21 cellular contexts compared by ENCODE assay signal in genomic region chr15:91237493-91237892, GRCh38.
A peak's percentile ranks its signal among the peaks of the same experiment; 100 is the strongest.
DNase-seq lines count a peak whose midpoint lies in the region; ATAC-seq and TF ChIP-seq lines count a peak whose summit lies in the region.
"Had no signal": no experiment of that assay in that cellular context is flagged by ENCODE, and none has a peak within 500 bp of the region (broad histone marks: within the 10 kb centered on the region; RNA-seq: fewer than 3 reads in every experiment).

No MANE protein-coding gene starts in this region.

- ATAC-seq in Right ventricle myocardium inferior (no peak), RWPE2 (ENCODE audit: low read depth) (peak; percentile 36; the same call in 1 of the 3 replicates), HG02973 (IDR thresholded peaks at IDR 0.05; ENCODE audit: unreplicated experiment) (no peak)
- ATAC-seq: HCT116, HepG2 had no signal

- H3K27me3 ChIP-seq in left ventricle myocardium inferior (ENCODE audit: low read depth) (no peaks in the 10 kb centered on the region), RWPE2 (ENCODE audit: insufficient read depth, poor library complexity, severe bottlenecking) (peaks cover 31% of the 10 kb centered on the region), endodermal cell (ENCODE audit: control insufficient read depth, insufficient read depth, low read length, poor library complexity, severe bottlenecking) (peaks cover 83% of the 10 kb centered on the region)

- no peaks in the 10 kb centered on the region for H3K4me1 Mint-ChIP-seq in endodermal cell
- H3K4me1 Mint-ChIP-seq: CD4-positive, CD25-positive, alpha-beta regulatory T cell; IgD-negative memory B cell had no signal

- WGBS in endodermal cell (ENCODE audit: insufficient coverage in 1 of 2, insufficient read length in 1 of 2), 2 experiments, result 95 to 100% methylated on average over 4 to 5 of the region's 5 CpGs

- no peak overlapping the region for H3K4me3 Mint-ChIP-seq in endodermal cell
- H3K4me3 Mint-ChIP-seq: CD4-positive, CD25-positive, alpha-beta regulatory T cell; CD8-positive, alpha-beta memory T cell; HFFc6; IgD-negative memory B cell had no signal

- no peak for TF ChIP-seq CTCF in left ventricle myocardium inferior (IDR thresholded peaks at IDR 0.05; ENCODE audit: borderline replicate concordance)
- TF ChIP-seq CTCF in RWPE2 (IDR thresholded peaks at IDR 0.05; ENCODE audit: poor library complexity, severe bottlenecking), result no peak
- no peak for TF ChIP-seq CTCF in endodermal cell (conservative IDR thresholded peaks at IDR 0.05)

- H3K4me3 ChIP-seq in left ventricle myocardium inferior, result no peak overlapping the region
- H3K4me3 ChIP-seq in RWPE2 (ENCODE audit: severe bottlenecking), result no peak overlapping the region
- H3K4me3 ChIP-seq in endodermal cell (ENCODE audit: low read length), result no peak overlapping the region

- DNase-seq in left ventricle myocardium inferior (no peak), Right ventricle myocardium inferior (ENCODE audit: missing footprints) (no peak), RWPE2 (ENCODE audit: low spot score) (no peak), endodermal cell (no peak), COLO668 (lab: John Stamatoyannopoulos, UW; ENCODE audit: unreplicated experiment) (no peak), medulla oblongata (ENCODE audit: extremely low spot score) (no peak)
- DNase-seq: 8988T; BE2C; C1 segment of cervical spinal cord; CD4-positive, CD25-positive, alpha-beta regulatory T cell; CD8-positive, alpha-beta memory T cell; DMS153; DMS79; GF-D8; GOT3; H7; HFFc6 had no signal

- H3K27ac ChIP-seq in left ventricle myocardium inferior (replicated peaks), result peak overlapping the region; percentile 8
- no peak overlapping the region for H3K27ac ChIP-seq in RWPE2 (ENCODE audit: poor library complexity, severe bottlenecking)
- H3K27ac ChIP-seq in endodermal cell (ENCODE audit: low read depth, low read length), result peak overlapping the region; percentile 6

- no peak overlapping the region for H3K27ac Mint-ChIP-seq in endodermal cell
- H3K27ac Mint-ChIP-seq: CD4-positive, CD25-positive, alpha-beta regulatory T cell; CD8-positive, alpha-beta memory T cell; HFFc6; IgD-negative memory B cell had no signal

- H3K36me3 Mint-ChIP-seq in endodermal cell (ENCODE audit: low read depth), result no peaks in the 10 kb centered on the region
- H3K36me3 Mint-ChIP-seq: CD4-positive, CD25-positive, alpha-beta regulatory T cell; CD8-positive, alpha-beta memory T cell; IgD-negative memory B cell had no signal

- H3K9me3 ChIP-seq in left ventricle myocardium inferior (replicated peaks) (no peaks in the 10 kb centered on the region), RWPE2 (ENCODE audit: severe bottlenecking) (no peaks in the 10 kb centered on the region), endodermal cell (ENCODE audit: control insufficient read depth, low read length) (no peaks in the 10 kb centered on the region)
- H3K9me3 ChIP-seq: BE2C had no signal

- H3K4me1 ChIP-seq in left ventricle myocardium inferior (no peaks in the 10 kb centered on the region), RWPE2 (ENCODE audit: insufficient read depth, poor library complexity, severe bottlenecking) (no peaks in the 10 kb centered on the region), endodermal cell (ENCODE audit: control insufficient read depth, insufficient read depth, low read length) (no peaks in the 10 kb centered on the region)
- H3K4me1 ChIP-seq: BE2C had no signal

- H3K36me3 ChIP-seq in left ventricle myocardium inferior (no peaks in the 10 kb centered on the region), RWPE2 (ENCODE audit: low read depth) (no peaks in the 10 kb centered on the region), endodermal cell (ENCODE audit: control insufficient read depth, insufficient read depth, low read length) (no peaks in the 10 kb centered on the region)
- H3K36me3 ChIP-seq: BE2C had no signal

- intact Hi-C loops in left ventricle myocardium inferior (cut with micrococcal nuclease), result loop anchor here (5.0 kb wide), 1 partner anchor 180 kb away; no protein-coding TSS in a partner anchor
- intact Hi-C loops in Right ventricle myocardium inferior (cut with DNase I), result no loop called here

- H3K9me3 Mint-ChIP-seq in endodermal cell, result no peaks in the 10 kb centered on the region
- H3K9me3 Mint-ChIP-seq: CD8-positive, alpha-beta memory T cell had no signal

- no peak overlapping the region for H3K9ac ChIP-seq in endodermal cell (ENCODE audit: extremely low read depth, low read length, poor library complexity, severe bottlenecking)

- peaks cover 35% of the 10 kb centered on the region for H3K27me3 Mint-ChIP-seq in endodermal cell (ENCODE audit: insufficient read depth)
